20 cellular contexts compared by ENCODE assay signal in genomic region chr7:27869060-27869459, GRCh38.
"Had no signal": no experiment of that assay in that cellular context is flagged by ENCODE, and none has a peak within 500 bp of the region (broad histone marks: within the 10 kb centered on the region; RNA-seq: fewer than 3 reads in every experiment).

No MANE protein-coding gene starts in this region.

- H3K9me3 ChIP-seq: SJSA1 had no signal

- DNase-seq: IMR-90, Kasumi-1, MM.1S, NCI-H1092 treated with DMSO at 0.1 percent for 48 hours, NCI-H1436, NCI-H1694 treated with DMSO at 0.1 percent for 48 hours, NCI-H1930, NCI-H2081, NCI-H2107, NCI-H345, NCI-H446 treated with DMSO at 0.1 percent for 48 hours, NCI-H510A treated with DMSO at 0.1 percent for 48 hours, NCI-H69, NCI-H774, Right ventricle myocardium superior, RPMI8226, SIG-M5 had no signal

- H3K9ac ChIP-seq: KMS-11 had no signal

- H3K4me3 ChIP-seq: SJSA1, SK-N-MC had no signal

- H3K4me2 ChIP-seq: KMS-11 had no signal

- H3K27ac ChIP-seq: KMS-11, SJSA1, SK-N-MC had no signal

- H3K36me3 ChIP-seq: SJSA1 had no signal
